Comparison of ENCODE assay signal across 9 cellular contexts in the genomic region with DNA sequence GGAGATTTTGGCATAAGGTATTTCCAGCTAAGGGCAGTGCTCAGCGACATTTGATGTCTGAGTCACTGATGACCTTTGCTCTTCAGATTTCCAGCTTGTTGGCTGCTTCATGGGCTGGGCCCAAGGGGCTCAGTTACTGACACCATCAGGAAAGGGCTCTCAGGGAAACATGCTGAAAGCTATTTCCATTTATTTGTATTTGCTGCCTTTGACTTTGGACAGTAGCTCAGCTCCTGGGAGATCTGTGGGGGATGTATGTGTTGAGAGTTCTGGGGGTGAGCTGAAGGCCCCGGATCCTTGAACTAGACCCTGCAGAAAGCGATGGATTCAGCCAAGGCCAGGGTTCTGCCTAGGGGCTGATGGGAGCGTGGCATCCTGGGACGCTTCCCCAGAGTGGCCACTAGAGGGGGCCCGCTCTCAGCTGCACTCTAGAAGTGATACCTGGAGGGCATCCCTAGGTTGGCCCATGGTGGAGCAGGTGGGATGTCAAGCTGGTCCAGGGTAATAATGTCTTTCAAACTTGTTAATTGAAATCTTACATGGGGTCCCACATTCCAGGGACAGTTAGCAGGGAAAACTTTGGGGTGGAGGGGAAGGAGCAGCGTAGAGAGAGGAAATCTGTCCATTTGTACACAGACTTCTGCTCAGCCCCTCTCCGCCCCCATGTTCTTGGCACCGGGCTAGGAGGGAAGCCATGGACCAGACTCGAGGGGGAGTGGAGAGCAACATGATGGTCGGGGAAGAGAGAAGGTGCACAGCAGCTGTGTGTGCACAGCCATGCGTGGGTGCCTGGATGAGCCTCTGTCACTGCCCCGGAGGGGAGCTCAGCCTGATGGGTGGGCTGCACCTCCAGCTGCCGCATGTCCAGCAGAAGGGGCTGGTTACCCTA. TPM values are rescaled to one million over a fixed set of nuclear protein-coding genes. Genes with fewer than 3 reads are reported as not detected.
DNase-seq lines count a peak whose midpoint lies in the region; ATAC-seq and TF ChIP-seq lines count a peak whose summit lies in the region.
"Had no signal": no experiment of that assay in that cellular context is flagged by ENCODE, and none has a peak within 500 bp of the region (broad histone marks: within the 10 kb centered on the region; RNA-seq: fewer than 3 reads in every experiment).

No MANE protein-coding gene starts in this region.

- H3K27me3 Mint-ChIP-seq in CD4-positive, alpha-beta T cell: peaks cover 47% of the 10 kb centered on the region
- H3K27me3 Mint-ChIP-seq in brain: no peaks in the 10 kb centered on the region

- H3K36me3 ChIP-seq in kidney epithelial cell (ENCODE audit: control insufficient read depth, insufficient read depth, low read length): no peaks in the 10 kb centered on the region

- peak; percentile 78 for TF ChIP-seq CTCF in CD4-positive, alpha-beta T cell (IDR thresholded peaks at IDR 0.05)
- TF ChIP-seq CTCF in brain (conservative IDR thresholded peaks at IDR 0.05) (peak; percentile 76 to 86), kidney epithelial cell (IDR thresholded peaks at IDR 0.05; ENCODE audit: insufficient read depth, low read length, poor library complexity, severe bottlenecking) (peak; percentile 98)

- H3K4me1 Mint-ChIP-seq in CD4-positive, alpha-beta T cell (ENCODE audit: low read depth): no peaks in the 10 kb centered on the region
- peaks cover 23% of the 10 kb centered on the region for H3K4me1 Mint-ChIP-seq in brain

- H3K9me3 ChIP-seq in CD4-positive, alpha-beta T cell (ENCODE audit: control insufficient read depth, low read length): no peaks in the 10 kb centered on the region

- CTCF ChIA-PET in CD4-positive, alpha-beta T cell (lab: Charles Lee): no interaction called here

- no peak overlapping the region for H3K27ac Mint-ChIP-seq in CD4-positive, alpha-beta T cell
- H3K27ac Mint-ChIP-seq in brain: peak overlapping the region in 2 of 5 experiments; percentile 26 to 42

- no peak overlapping the region for H3K27ac ChIP-seq in CD4-positive, alpha-beta T cell (ENCODE audit: low read depth, low read length)

- H3K4me3 ChIP-seq in kidney epithelial cell (ENCODE audit: low read depth, low read length): no peak overlapping the region

- POLR2A ChIA-PET in CD4-positive, alpha-beta T cell (lab: Charles Lee): no interaction called here

- peaks cover 10% of the 10 kb centered on the region for H3K27me3 ChIP-seq in CD4-positive, alpha-beta T cell (ENCODE audit: control insufficient read depth, insufficient read depth, low read length)
- H3K27me3 ChIP-seq in kidney epithelial cell (ENCODE audit: control insufficient read depth, insufficient read depth, low read length): no peaks in the 10 kb centered on the region

- no peaks in the 10 kb centered on the region for H3K36me3 Mint-ChIP-seq in CD4-positive, alpha-beta T cell (ENCODE audit: low read depth)
- H3K36me3 Mint-ChIP-seq in brain: peaks cover 23% of the 10 kb centered on the region

- peaks cover 5% of the 10 kb centered on the region for H3K9me3 Mint-ChIP-seq in CD4-positive, alpha-beta T cell
- peaks cover 9 to 12% (median 10%) of the 10 kb centered on the region in 5 experiments for H3K9me3 Mint-ChIP-seq in brain

- peak in 9 of 10 experiments; percentile 23 to 55 (median 29) for DNase-seq in CD4-positive, alpha-beta T cell
- peak in 4 of 5 donors; percentile 15 to 25 (median 22) for DNase-seq in T-helper 1 cell
- DNase-seq in kidney epithelial cell (ENCODE audit: low read depth): no peak
- DNase-seq in stimulated activated CD4-positive, alpha-beta T cell treated with anti-CD3 and anti-CD28 coated beads, TNF-alpha, amount 100 ng/mL, for 24 hours (ENCODE audit: low read depth in 3 of 3): peak in 2 of 3 experiments; percentile 6 to 46

- peak; percentile 57 for ATAC-seq in CD4-positive, alpha-beta T cell (ENCODE audit: poor library complexity)
- peak; percentile 83 for ATAC-seq in GM19328 (IDR thresholded peaks at IDR 0.05; ENCODE audit: unreplicated experiment)
- ATAC-seq in HG03565 (IDR thresholded peaks at IDR 0.05; ENCODE audit: unreplicated experiment): peak; percentile 67
- ATAC-seq in HG03108 (IDR thresholded peaks at IDR 0.05; ENCODE audit: unreplicated experiment): no peak

- H3K4me3 Mint-ChIP-seq in CD4-positive, alpha-beta T cell: no peak overlapping the region
- H3K4me3 Mint-ChIP-seq in brain: no peak overlapping the region

- intact Hi-C loops in CD4-positive, alpha-beta T cell (cut with DNase I, micrococcal nuclease): loop anchor here in 1 of 2 experiments (10.0 kb wide), 1 partner anchor 437 kb away; no protein-coding TSS in a partner anchor

RNA-seq across cellular contexts. Expression of gene BTBD16, which starts 3.0 kb away (rescaled TPM):
- total RNA-seq in CD4-positive, alpha-beta T cell: not detected
- polyA plus RNA-seq in brain (ENCODE audit: insufficient read depth, low read depth, low replicate concordance): 0.97 TPM
- 2.0 TPM in 1 of 2 replicates, not detected in the other for total RNA-seq in kidney epithelial cell
- total RNA-seq: skeletal muscle tissue had no signal
